16 cellular contexts compared by ENCODE assay signal in genomic region chr13:112888238-112889111, GRCh38.
DNase-seq lines count a peak whose midpoint lies in the region; ATAC-seq and TF ChIP-seq lines count a peak whose summit lies in the region.
"Had no signal": no experiment of that assay in that cellular context is flagged by ENCODE, and none has a peak within 500 bp of the region (broad histone marks: within the 10 kb centered on the region; RNA-seq: fewer than 3 reads in every experiment).

No MANE protein-coding gene starts in this region.

- peaks cover 6% of the 10 kb centered on the region for H3K27me3 Mint-ChIP-seq in glutamatergic neuron (ENCODE audit: unreplicated experiment)

- ATAC-seq in DND-41 (ENCODE audit: insufficient read depth, low read depth) (peak; percentile 24; the same call in 1 of the 3 replicates), GM19395 (IDR thresholded peaks at IDR 0.05; ENCODE audit: unreplicated experiment) (no peak)

- no peak overlapping the region for H4K12ac ChIP-seq in trophoblast cell (ENCODE audit: low read depth, low read length)

- no peak overlapping the region for H2BK120ac ChIP-seq in trophoblast cell (ENCODE audit: insufficient read depth, low read length, poor library complexity)

- H4K20me1 ChIP-seq in DND-41 (ENCODE audit: insufficient read depth, low read length) = no peaks in the 10 kb centered on the region

- no CpG with 5 or more reads among the region's 34 CpGs for WGBS in trophoblast cell (ENCODE audit: extremely low coverage, insufficient coverage, insufficient read length)

- no peak overlapping the region for H3K27ac Mint-ChIP-seq in glutamatergic neuron (ENCODE audit: unreplicated experiment)

- no peak overlapping the region for H3K4ac ChIP-seq in trophoblast cell (ENCODE audit: low read depth, low read length)

- H3K79me1 ChIP-seq in trophoblast cell (ENCODE audit: low read length) = no peaks in the 10 kb centered on the region

- TF ChIP-seq CTCF in BE2C (IDR thresholded peaks at IDR 0.05; ENCODE audit: low read depth, low read length) (no peak), DND-41 (IDR thresholded peaks at IDR 0.05; ENCODE audit: borderline replicate concordance, extremely low read depth, low read length, poor library complexity, severe bottlenecking) (no peak), glutamatergic neuron (IDR thresholded peaks at IDR 0.05; ENCODE audit: partially characterized antibody, unreplicated experiment) (no peak), uterus (IDR thresholded peaks at IDR 0.05) (no peak)

- H2BK5ac ChIP-seq in trophoblast cell (ENCODE audit: low read depth, low read length, poor library complexity) = no peak overlapping the region

- no peak overlapping the region for H3K27ac ChIP-seq in DND-41 (ENCODE audit: low read length)
- no peak overlapping the region for H3K27ac ChIP-seq in trophoblast cell (ENCODE audit: low read depth, low read length)
- H3K27ac ChIP-seq in uterus = no peak overlapping the region
- H3K27ac ChIP-seq: C4-2B had no signal

- H3K4me1 ChIP-seq in BE2C (peaks cover 15% of the 10 kb centered on the region), DND-41 (ENCODE audit: insufficient read depth, low read length) (no peaks in the 10 kb centered on the region), trophoblast cell (ENCODE audit: control insufficient read depth in 1 of 2, insufficient read depth in 2 of 2, low read length in 2 of 2) (peaks cover 1 to 3% of the 10 kb centered on the region in 2 experiments), uterus (no peaks in the 10 kb centered on the region)

- no peak overlapping the region for H3K14ac ChIP-seq in trophoblast cell (ENCODE audit: low read length)

- DNase-seq in BE2C (peak; percentile 3), DND-41 (no peak), glutamatergic neuron (peak; percentile 19), trophoblast cell (no peak), GOT3 (lab: John Stamatoyannopoulos, UW) (no peak), uterus (no peak)
- DNase-seq: DMS 273 treated with DMSO at 0.1 percent for 48 hours, HCEC 1CT, KBM-7, NCI-H1105, NCI-H2081, NCI-H446 treated with DMSO at 0.1 percent for 48 hours, SHP77, SK-N-SH had no signal

- intact Hi-C loops in uterus (cut with DNase I; ENCODE audit: low total_unique reads) = no loop called here

- H3K9me3 ChIP-seq in BE2C (no peaks in the 10 kb centered on the region), DND-41 (ENCODE audit: insufficient read depth, low read length, severe bottlenecking) (no peaks in the 10 kb centered on the region), trophoblast cell (ENCODE audit: insufficient read depth, low read depth, low read length) (peaks cover 6% of the 10 kb centered on the region), uterus (no peaks in the 10 kb centered on the region)
- H3K9me3 ChIP-seq: SK-N-SH had no signal

- H3K36me3 ChIP-seq in BE2C (no peaks in the 10 kb centered on the region), DND-41 (ENCODE audit: insufficient read depth, low read length) (peaks cover 12% of the 10 kb centered on the region), trophoblast cell (ENCODE audit: control insufficient read depth in 1 of 2, insufficient read depth in 2 of 2, low read length in 2 of 2) (peaks cover 9% of the 10 kb centered on the region in 2 experiments), uterus (no peaks in the 10 kb centered on the region)

- no peak for TF ChIP-seq POLR2A in uterus (IDR thresholded peaks at IDR 0.05)

- H3K4me3 ChIP-seq in BE2C (ENCODE audit: low read depth, low read length) (no peak overlapping the region), DND-41 (ENCODE audit: low read depth in 1 of 2, low read length in 2 of 2) (no peak overlapping the region), trophoblast cell (ENCODE audit: low read depth, low read length) (peak overlapping the region; percentile 33), uterus (no peak overlapping the region)

- H3K27me3 ChIP-seq in BE2C (no peaks in the 10 kb centered on the region), DND-41 (ENCODE audit: insufficient read depth, low read length, poor library complexity) (peaks cover 3% of the 10 kb centered on the region), trophoblast cell (ENCODE audit: insufficient read depth, low read length) (no peaks in the 10 kb centered on the region), uterus (no peaks in the 10 kb centered on the region)

- peaks cover 26% of the 10 kb centered on the region for H3K4me1 Mint-ChIP-seq in glutamatergic neuron (ENCODE audit: low read depth, unreplicated experiment)

- no peaks in the 10 kb centered on the region for H3K36me3 Mint-ChIP-seq in glutamatergic neuron (ENCODE audit: unreplicated experiment)

- H3K9me3 Mint-ChIP-seq in glutamatergic neuron (ENCODE audit: unreplicated experiment) = no peaks in the 10 kb centered on the region

- H3K9ac ChIP-seq in DND-41 (ENCODE audit: low read depth, low read length) = no peak overlapping the region
- no peak overlapping the region for H3K9ac ChIP-seq in trophoblast cell (ENCODE audit: low read length)
- H3K9ac ChIP-seq: SK-N-SH had no signal

- H3K4me3 Mint-ChIP-seq in glutamatergic neuron (ENCODE audit: unreplicated experiment) = no peak overlapping the region

- no peak overlapping the region for H3K18ac ChIP-seq in trophoblast cell (ENCODE audit: low read length)

- H2BK12ac ChIP-seq in trophoblast cell (ENCODE audit: low read length) = no peak overlapping the region

- no peak overlapping the region for H4K8ac ChIP-seq in trophoblast cell (ENCODE audit: low read depth, low read length)

- H3K4me2 ChIP-seq in DND-41 (ENCODE audit: insufficient read depth, low read length) = no peak overlapping the region
- H3K4me2 ChIP-seq in trophoblast cell (ENCODE audit: low read length) = no peak overlapping the region
- H3K4me2 ChIP-seq: SK-N-SH had no signal

- H3K23ac ChIP-seq in trophoblast cell (ENCODE audit: low read length) = no peak overlapping the region

- H2AFZ ChIP-seq in DND-41 (ENCODE audit: low read depth, low read length) (no peak overlapping the region), trophoblast cell (ENCODE audit: insufficient read depth, low read length, poor library complexity) (no peak overlapping the region)

- no peak overlapping the region for H2AK5ac ChIP-seq in trophoblast cell (ENCODE audit: low read length)

- H3K79me2 ChIP-seq in DND-41 (ENCODE audit: insufficient read depth, low read length) = no peaks in the 10 kb centered on the region
- H3K79me2 ChIP-seq in trophoblast cell (ENCODE audit: control insufficient read depth, insufficient read depth, low read length, poor library complexity) = no peaks in the 10 kb centered on the region

- no peak overlapping the region for H4K91ac ChIP-seq in trophoblast cell (ENCODE audit: low read depth, low read length)

Comparison
In these comparisons a context has a peak if more than half of its experiments do, and no peak if none do; other contexts are left out.
1. DNase-seq: peak in BE2C (single experiment) and glutamatergic neuron (single experiment); none in DND-41 (single experiment), trophoblast cell (0 of 2), GOT3 (single experiment) and uterus (0 of 2).